In the genomic region with DNA sequence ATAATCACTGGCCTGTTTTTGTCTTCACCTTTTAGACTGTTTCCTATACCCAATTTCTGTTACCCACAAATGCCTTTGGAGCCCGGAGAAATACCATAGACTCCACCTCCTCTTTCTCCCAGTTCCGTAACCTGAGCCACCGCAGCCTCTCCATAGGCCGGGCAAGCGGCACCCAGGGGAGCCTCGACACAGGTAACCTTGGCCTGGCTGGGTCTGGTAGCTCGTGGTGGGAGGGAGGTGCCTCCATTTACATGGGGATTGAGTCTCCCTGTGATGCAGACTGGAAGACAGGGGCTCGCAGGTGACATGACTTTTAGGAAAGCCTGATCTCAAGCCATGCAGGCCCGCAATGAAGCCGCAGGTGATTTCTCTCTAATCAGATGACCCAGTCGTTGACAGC, we compare ENCODE assay signal across 26 cellular contexts.
DNase-seq lines count a peak whose midpoint lies in the region; ATAC-seq, FAIRE-seq and TF ChIP-seq lines count a peak whose summit lies in the region.
"Had no signal": no experiment of that assay in that cellular context is flagged by ENCODE, and none has a peak within 500 bp of the region (broad histone marks: within the 10 kb centered on the region; RNA-seq: fewer than 3 reads in every experiment).

No MANE protein-coding gene starts in this region.

- H3K27ac ChIP-seq in GM12878 (ENCODE audit: control insufficient read depth, insufficient read depth) (no peak overlapping the region), temporal lobe (ENCODE audit: low read depth, low read length) (peak overlapping the region; percentile 17)
- H3K27ac ChIP-seq: breast epithelium, gastrocnemius medialis had no signal

- TF ChIP-seq EP300 in GM12878 (IDR thresholded peaks at IDR 0.05; ENCODE audit: borderline replicate concordance in 1 of 2, control insufficient read depth in 1 of 2, low read depth in 2 of 2, low read length in 2 of 2), result no peak

- DNase-seq in activated naive CD4-positive, alpha-beta T cell treated with anti-CD3 and anti-CD28 coated beads, Interleukin-2, amount 10 ng/mL, durations not matched to agents 7 days and 5 days, result no peak
- DNase-seq in activated naive CD4-positive, alpha-beta T cell treated with Interleukin-2 at 50 U/mL for 16 hours, result no peak
- DNase-seq in NCI-H2107 (lab: John Stamatoyannopoulos, UW) (peak; percentile 33), GM12878 (ENCODE audit: low read depth, low spot score) (no peak), NCI-H2196 treated with DMSO at 0.1 percent for 48 hours (lab: John Stamatoyannopoulos, UW; ENCODE audit: unreplicated experiment) (no peak), DMS53 treated with DMSO at 0.1 percent for 48 hours (lab: John Stamatoyannopoulos, UW; ENCODE audit: unreplicated experiment) (no peak)
- DNase-seq: activated CD4-positive, alpha-beta T cell treated with anti-CD3 and anti-CD28 coated beads, Interleukin-2, amount 50 U/mL, for 48 hours; activated gamma-delta T cell treated with Interleukin-2 at 50 U/mL for 16 hours; amniotic stem cell; cortex of kidney; gastrocnemius medialis; kidney; MG63; mucosa of descending colon; NCI-H2081; right lobe of liver; stimulated activated naive CD4-positive, alpha-beta T cell treated with Interleukin-2 at 50 U/mL for 16 hours had no signal

- no peak overlapping the region for H3K4me3 Mint-ChIP-seq in activated naive CD4-positive, alpha-beta T cell treated with anti-CD3 and anti-CD28 coated beads, Interleukin-2, amount 10 ng/mL, durations not matched to agents 7 days and 5 days
- H3K4me3 Mint-ChIP-seq: neural crest cell; T-helper 2 cell treated with Interferon-gamma antibody and Interleukin-4, amounts not matched to agents 5 μg/mL and 100 μg/mL, for 36 hours had no signal

- no TSS peak for BruUV-seq in GM12878 (replicated peaks; lab: Mats Ljungman, UMichigan)

- CTCF ChIA-PET in activated naive CD4-positive, alpha-beta T cell treated with anti-CD3 and anti-CD28 coated beads, Interleukin-2, amount 10 ng/mL, durations not matched to agents 7 days and 5 days (lab: Charles Lee), result no interaction called here
- CTCF ChIA-PET in GM12878 (lab: Yijun Ruan, JAX), result no interaction called here

- H4K20me1 ChIP-seq in GM12878 (ENCODE audit: control insufficient read depth, insufficient read depth), result no peaks in the 10 kb centered on the region

- peaks cover 71% of the 10 kb centered on the region for H3K4me1 Mint-ChIP-seq in activated naive CD4-positive, alpha-beta T cell treated with anti-CD3 and anti-CD28 coated beads, Interleukin-2, amount 10 ng/mL, durations not matched to agents 7 days and 5 days

- H3K27ac Mint-ChIP-seq in activated naive CD4-positive, alpha-beta T cell treated with anti-CD3 and anti-CD28 coated beads, Interleukin-2, amount 10 ng/mL, durations not matched to agents 7 days and 5 days, result peak overlapping the region; percentile 21

- no peak overlapping the region for H3K9ac ChIP-seq in GM12878 (ENCODE audit: control insufficient read depth, insufficient read depth, low read length)

- peaks cover 10% of the 10 kb centered on the region for H3K9me3 Mint-ChIP-seq in activated naive CD4-positive, alpha-beta T cell treated with anti-CD3 and anti-CD28 coated beads, Interleukin-2, amount 10 ng/mL, durations not matched to agents 7 days and 5 days
- H3K9me3 Mint-ChIP-seq: neural crest cell had no signal

- POLR2A ChIA-PET in GM12878 (lab: Charles Lee), result interaction anchor here (1.1 to 2.9 kb wide), 2 partner anchors 7 to 99 kb away, joined by 4 to 17 read pairs; no protein-coding TSS in a partner anchor

- no peaks in the 10 kb centered on the region for H3K27me3 Mint-ChIP-seq in activated naive CD4-positive, alpha-beta T cell treated with anti-CD3 and anti-CD28 coated beads, Interleukin-2, amount 10 ng/mL, durations not matched to agents 7 days and 5 days

- H3K36me3 ChIP-seq in GM12878 (ENCODE audit: control insufficient read depth in 2 of 2, insufficient read depth in 2 of 2, low read length in 1 of 2), result peaks cover 4 to 6% of the 10 kb centered on the region in 2 experiments; a peak in 2 of 4 replicates
- H3K36me3 ChIP-seq: breast epithelium, gastrocnemius medialis, right lobe of liver, thoracic aorta had no signal

- no peaks in the 10 kb centered on the region; the same call in 1 of the 2 replicates for H3K79me2 ChIP-seq in GM12878 (ENCODE audit: control insufficient read depth, insufficient read depth, low read length)

- TF ChIP-seq RAD21 in GM12878 (IDR thresholded peaks at IDR 0.05; ENCODE audit: insufficient read depth, low read depth, low read length), result no peak

- H3K4me2 ChIP-seq in GM12878 (ENCODE audit: control insufficient read depth, insufficient read depth), result no peak overlapping the region

- H3K9me3 ChIP-seq in GM12878 (replicated peaks; ENCODE audit: control insufficient read depth, insufficient read depth, low read length), result no peaks in the 10 kb centered on the region; the same call in 2 of the 3 replicates
- H3K9me3 ChIP-seq: breast epithelium, gastrocnemius medialis, MG63, mucosa of descending colon, right lobe of liver, thoracic aorta had no signal

- TF ChIP-seq POLR2A in GM12878 (IDR thresholded peaks at IDR 0.05; ENCODE audit: low read depth, low read length), result 0 out of 2 replicates have a peak, but pooled peaks have one; percentile 20

- WGBS in GM12878 (ENCODE audit: insufficient coverage, insufficient replicate concordance, low lambda C conversion rate, missing lambda C conversion rate), result 86% methylated on average over 11 of the region's 11 CpGs

- H3K27me3 ChIP-seq in GM12878 (replicated peaks in 1 of 2; ENCODE audit: control insufficient read depth in 2 of 2, insufficient read depth in 2 of 2, low read length in 1 of 2), result no peaks in the 10 kb centered on the region
- H3K27me3 ChIP-seq: breast epithelium, gastrocnemius medialis, MG63, right lobe of liver had no signal

- in situ Hi-C loops in GM12878 (cut with MboI), result loop anchor here (5.0 kb wide), 1 partner anchor 121 kb away; no protein-coding TSS in a partner anchor

- ATAC-seq in GM12878 (no peak), HG03045 (IDR thresholded peaks at IDR 0.05; ENCODE audit: unreplicated experiment) (no peak)
- ATAC-seq: gastrocnemius medialis, K562, mucosa of descending colon, right lobe of liver had no signal

- RAD21 ChIA-PET in GM12878 (lab: Charles Lee; ENCODE audit: unreplicated experiment), result interaction anchor here (2.6 to 4.7 kb wide), 2 partner anchors 8 to 103 kb away, joined by 21 to 29 read pairs; no protein-coding TSS in a partner anchor

- no peak for TF ChIP-seq CTCF in GM12878 (IDR thresholded peaks at IDR 0.05 in 2 of 3, conservative IDR thresholded peaks at IDR 0.05 in 1 of 3; ENCODE audit: control insufficient read depth in 2 of 3, extremely low read depth in 1 of 3, insufficient read depth in 1 of 3, low read depth in 3 of 3, low read length in 3 of 3)

- SMC1A ChIA-PET in GM12878 (lab: Charles Lee; ENCODE audit: uncharacterized antibody, unreplicated experiment), result interaction anchor here (1.2 to 4.5 kb wide), 3 partner anchors 10 to 102 kb away, joined by 3 to 52 read pairs (median 19); no protein-coding TSS in a partner anchor

- H3K36me3 Mint-ChIP-seq in activated naive CD4-positive, alpha-beta T cell treated with anti-CD3 and anti-CD28 coated beads, Interleukin-2, amount 10 ng/mL, durations not matched to agents 7 days and 5 days, result peaks cover 8% of the 10 kb centered on the region

- intact Hi-C loops in GM12878 (cut with micrococcal nuclease; ENCODE audit: unreplicated experiment), result loop anchor here (2.0 to 10.0 kb wide), 5 partner anchors 49 to 779 kb away; a partner anchor contains a TSS

- peaks cover 54% of the 10 kb centered on the region for H3K4me1 ChIP-seq in GM12878 (ENCODE audit: control insufficient read depth, insufficient read depth, low read length)

- no peak overlapping the region for H3K4me3 ChIP-seq in GM12878
- H3K4me3 ChIP-seq: breast epithelium, gastrocnemius medialis, K562, lung, MG63, mucosa of descending colon, right lobe of liver, thoracic aorta had no signal

- no peak for FAIRE-seq in GM12878 (lab: Jason Lieb, UNC)
- FAIRE-seq: GM19239, K562, kidney had no signal

- no peak overlapping the region for H2AFZ ChIP-seq in GM12878 (ENCODE audit: control insufficient read depth, low read depth, low read length)

TF ChIP-seq in GM12878, 131 proteins besides CTCF, POLR2A, EP300 and RAD21:
- TF ChIP-seq, protein P1, sequence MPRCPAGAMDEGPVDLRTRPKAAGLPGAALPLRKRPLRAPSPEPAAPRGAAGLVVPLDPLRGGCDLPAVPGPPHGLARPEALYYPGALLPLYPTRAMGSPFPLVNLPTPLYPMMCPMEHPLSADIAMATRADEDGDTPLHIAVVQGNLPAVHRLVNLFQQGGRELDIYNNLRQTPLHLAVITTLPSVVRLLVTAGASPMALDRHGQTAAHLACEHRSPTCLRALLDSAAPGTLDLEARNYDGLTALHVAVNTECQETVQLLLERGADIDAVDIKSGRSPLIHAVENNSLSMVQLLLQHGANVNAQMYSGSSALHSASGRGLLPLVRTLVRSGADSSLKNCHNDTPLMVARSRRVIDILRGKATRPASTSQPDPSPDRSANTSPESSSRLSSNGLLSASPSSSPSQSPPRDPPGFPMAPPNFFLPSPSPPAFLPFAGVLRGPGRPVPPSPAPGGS (IDR thresholded peaks at IDR 0.05; ENCODE audit: borderline replicate concordance, insufficient read depth, low read depth, low read length, poor library complexity, severe bottlenecking), result no peak
- TF ChIP-seq SREBF1 (IDR thresholded peaks at IDR 0.05; ENCODE audit: low read length), result no peak
- no peak for TF ChIP-seq SMAD1 (IDR thresholded peaks at IDR 0.05; ENCODE audit: low read depth, partially characterized antibody)
- no peak for TF ChIP-seq FOXK2 (IDR thresholded peaks at IDR 0.05)
- TF ChIP-seq ZNF207 (IDR thresholded peaks at IDR 0.05; ENCODE audit: borderline replicate concordance), result no peak
- no peak for TF ChIP-seq HDGF (IDR thresholded peaks at IDR 0.05)
